In genomic region chr9:37908698-37909186, GRCh38 we compare ENCODE assay signal across 11 cellular contexts. TPM values are rescaled to one million over a fixed set of nuclear protein-coding genes. Genes with fewer than 3 reads are reported as not detected.
DNase-seq lines count a peak whose midpoint lies in the region; FAIRE-seq and TF ChIP-seq lines count a peak whose summit lies in the region.
"Had no signal": no experiment of that assay in that cellular context is flagged by ENCODE, and none has a peak within 500 bp of the region (broad histone marks: within the 10 kb centered on the region; RNA-seq: fewer than 3 reads in every experiment).

No MANE protein-coding gene starts in this region.

- H3K36me3 Mint-ChIP-seq in osteocyte (ENCODE audit: unreplicated experiment) = no peaks in the 10 kb centered on the region

- no peaks in the 10 kb centered on the region for H3K27me3 Mint-ChIP-seq in osteocyte (ENCODE audit: unreplicated experiment)

- DNase-seq in GM04503 (ENCODE audit: low read depth) = peak; percentile 56
- peak; percentile 75 for DNase-seq in NOMO-1 treated with DMSO at 0.1 percent for 48 hours (lab: John Stamatoyannopoulos, UW; ENCODE audit: unreplicated experiment)
- peak; percentile 15 for DNase-seq in dedifferentiated amniotic fluid mesenchymal stem cell (ENCODE audit: extremely low spot score)
- peak; percentile 42 for DNase-seq in osteocyte (ENCODE audit: extremely low spot score, unreplicated experiment)
- no peak for DNase-seq in NCI-H82 (lab: John Stamatoyannopoulos, UW)
- DNase-seq in effector CD4-positive, alpha-beta T cell = no peak
- no peak for DNase-seq in activated CD4-positive, alpha-beta T cell treated with anti-CD3 and anti-CD28 coated beads, Interleukin-2, amount 50 U/mL, for 48 hours
- DNase-seq in GM19239 (ENCODE audit: insufficient read length, low spot score) = no peak
- DNase-seq: left cardiac atrium, NCI-H524, T-helper 2 cell had no signal

- no peak for TF ChIP-seq CTCF in osteocyte (IDR thresholded peaks at IDR 0.05)

- H3K27ac Mint-ChIP-seq in osteocyte (ENCODE audit: unreplicated experiment) = no peak overlapping the region

- no peaks in the 10 kb centered on the region for H3K9me3 Mint-ChIP-seq in osteocyte (ENCODE audit: unreplicated experiment)

- peaks cover 11% of the 10 kb centered on the region for H3K4me1 Mint-ChIP-seq in osteocyte (ENCODE audit: unreplicated experiment)

- FAIRE-seq in GM19239 (lab: Jason Lieb, UNC) = no peak

- no peak overlapping the region for H3K4me3 Mint-ChIP-seq in osteocyte (ENCODE audit: unreplicated experiment)

RNA-seq across cellular contexts. Expression of gene SLC25A51, which starts 4.8 kb away (rescaled TPM):
- total RNA-seq in osteocyte = 37.5 and 43.2 TPM in 2 replicates

Comparison
In these comparisons a context has a peak if more than half of its experiments do, and no peak if none do; other contexts are left out.
1. DNase-seq: peak in GM04503 (single experiment), NOMO-1 treated with DMSO at 0.1 percent for 48 hours (single experiment), dedifferentiated amniotic fluid mesenchymal stem cell (single experiment) and osteocyte (single experiment); none in NCI-H82 (single experiment), effector CD4-positive, alpha-beta T cell (single experiment), activated CD4-positive, alpha-beta T cell treated with anti-CD3 and anti-CD28 coated beads, Interleukin-2, amount 50 U/mL, for 48 hours (0 of 2) and GM19239 (single experiment).